12 cellular contexts compared by ENCODE assay signal in genomic region chr5:131854134-131854533, GRCh38. TPM values are rescaled to one million over a fixed set of nuclear protein-coding genes. Genes with fewer than 3 reads are reported as not detected.
DNase-seq lines count a peak whose midpoint lies in the region; ATAC-seq, FAIRE-seq and TF ChIP-seq lines count a peak whose summit lies in the region.
"Had no signal": no experiment of that assay in that cellular context is flagged by ENCODE, and none has a peak within 500 bp of the region (broad histone marks: within the 10 kb centered on the region; RNA-seq: fewer than 3 reads in every experiment).

No MANE protein-coding gene starts in this region.

- intact Hi-C loops in kidney (cut with DNase I), result no loop called here

- H3K4me3 ChIP-seq in kidney (ENCODE audit: low read length in 2 of 2), result no peak overlapping the region

- POLR2A ChIA-PET in activated naive CD8-positive, alpha-beta T cell treated with anti-CD3 and anti-CD28 coated beads, Interleukin-2, amount 10 ng/mL, durations not matched to agents 7 days and 5 days (lab: Charles Lee), result no interaction called here

- no peaks in the 10 kb centered on the region for H3K4me1 ChIP-seq in kidney (ENCODE audit: control insufficient read depth in 1 of 2, insufficient read depth in 1 of 2, low read depth in 1 of 2, low read length in 2 of 2)

- peaks cover 0 to 2% of the 10 kb centered on the region in 2 donors for H3K9me3 ChIP-seq in kidney (ENCODE audit: control insufficient read depth in 1 of 2, low read length in 2 of 2)

- in situ Hi-C loops in G401 (cut with HindIII; ENCODE audit: low sequenced_read_pairs), result no loop called here

- FAIRE-seq in kidney (lab: Jason Lieb, UNC) (no peak), GM12891 (lab: Jason Lieb, UNC) (no peak)
- FAIRE-seq: TTC549 had no signal

- ATAC-seq in GM21367 (IDR thresholded peaks at IDR 0.05; ENCODE audit: unreplicated experiment) (peak; percentile 86), HG03342 (IDR thresholded peaks at IDR 0.05; ENCODE audit: unreplicated experiment) (peak; percentile 92)
- peak; percentile 78 for ATAC-seq in activated naive CD8-positive, alpha-beta T cell treated with anti-CD3 and anti-CD28 coated beads, Interleukin-2, amount 10 ng/mL, durations not matched to agents 7 days and 5 days (ENCODE audit: low read depth)
- ATAC-seq: HCT116 had no signal

- peaks cover 16% of the 10 kb centered on the region for H3K4me1 Mint-ChIP-seq in activated naive CD8-positive, alpha-beta T cell treated with anti-CD3 and anti-CD28 coated beads, Interleukin-2, amount 10 ng/mL, durations not matched to agents 7 days and 5 days
- H3K4me1 Mint-ChIP-seq: brain had no signal

- peaks cover 28% of the 10 kb centered on the region for H3K9me3 Mint-ChIP-seq in activated naive CD8-positive, alpha-beta T cell treated with anti-CD3 and anti-CD28 coated beads, Interleukin-2, amount 10 ng/mL, durations not matched to agents 7 days and 5 days

- DNase-seq in EL, result peak; percentile 47
- no peak for DNase-seq in activated naive CD8-positive, alpha-beta T cell treated with anti-CD3 and anti-CD28 coated beads, Interleukin-2, amount 10 ng/mL, durations not matched to agents 7 days and 5 days
- no peak for DNase-seq in mucosa of gallbladder (ENCODE audit: low spot score)
- DNase-seq in G401 (ENCODE audit: low spot score), result no peak
- DNase-seq in kidney, result no peak
- no peak for DNase-seq in GM12891 (ENCODE audit: insufficient read length, low spot score)
- DNase-seq: NCI-H1436 had no signal

- peak overlapping the region; percentile 41 for H3K4me3 Mint-ChIP-seq in activated naive CD8-positive, alpha-beta T cell treated with anti-CD3 and anti-CD28 coated beads, Interleukin-2, amount 10 ng/mL, durations not matched to agents 7 days and 5 days
- H3K4me3 Mint-ChIP-seq: brain had no signal

- TF ChIP-seq CTCF in kidney (IDR thresholded peaks at IDR 0.05; ENCODE audit: borderline replicate concordance, extremely low read depth, insufficient read depth), result no peak

- peaks cover 4% of the 10 kb centered on the region for H3K27me3 Mint-ChIP-seq in activated naive CD8-positive, alpha-beta T cell treated with anti-CD3 and anti-CD28 coated beads, Interleukin-2, amount 10 ng/mL, durations not matched to agents 7 days and 5 days

- no peak overlapping the region for H3K27ac ChIP-seq in kidney (ENCODE audit: low read depth in 2 of 2, low read length in 2 of 2)

- H3K36me3 Mint-ChIP-seq in activated naive CD8-positive, alpha-beta T cell treated with anti-CD3 and anti-CD28 coated beads, Interleukin-2, amount 10 ng/mL, durations not matched to agents 7 days and 5 days, result peaks cover 20% of the 10 kb centered on the region
- H3K36me3 Mint-ChIP-seq: brain had no signal

- peak overlapping the region; percentile 13 for H3K27ac Mint-ChIP-seq in activated naive CD8-positive, alpha-beta T cell treated with anti-CD3 and anti-CD28 coated beads, Interleukin-2, amount 10 ng/mL, durations not matched to agents 7 days and 5 days
- H3K27ac Mint-ChIP-seq: brain had no signal

- no peaks in the 10 kb centered on the region for H3K36me3 ChIP-seq in kidney (ENCODE audit: control insufficient read depth in 1 of 2, insufficient read depth in 2 of 2, low read length in 2 of 2)

- H3K9ac ChIP-seq in kidney (ENCODE audit: low read length in 2 of 2), result no peak overlapping the region

- no peak for TF ChIP-seq POLR2A in GM12891 (IDR thresholded peaks at IDR 0.05; ENCODE audit: low read depth, low read length)

TF ChIP-seq in GM12891, 5 proteins besides CTCF, POLR2A, EP300 and RAD21:
- TF ChIP-seq POLR2AphosphoS5 (IDR thresholded peaks at IDR 0.05; ENCODE audit: low read depth, low read length) (no peak), PAX5 (IDR thresholded peaks at IDR 0.05; ENCODE audit: insufficient read depth, low read length, severe bottlenecking) (no peak), POU2F2 (IDR thresholded peaks at IDR 0.05; ENCODE audit: low read depth, low read length) (no peak), TAF1 (IDR thresholded peaks at IDR 0.05; ENCODE audit: low read depth, low read length) (no peak), SPI1 (IDR thresholded peaks at IDR 0.05; ENCODE audit: low read depth, low read length) (no peak)

RNA-seq across cellular contexts. Expression of gene FNIP1, which starts 57.3 kb away (rescaled TPM):
- total RNA-seq in activated naive CD8-positive, alpha-beta T cell treated with anti-CD3 and anti-CD28 coated beads, Interleukin-2, amount 10 ng/mL, durations not matched to agents 7 days and 5 days, result 10 to 100 TPM; 30.6 to 31.7 TPM
- total RNA-seq in mucosa of gallbladder (36.1 TPM), kidney (31.1 TPM)
- 16.4 and 26.4 TPM in 2 replicates for total RNA-seq in G401 (2014; rRNA removed; shearing (Covaris generic))
- polyA plus RNA-seq in kidney (ENCODE audit: insufficient read depth, low read depth, low replicate concordance), result 2.9 TPM
- polyA plus RNA-seq in GM12891 (2012; ENCODE audit: low read depth, missing spikeins), result 5.3 TPM
